ENCODE assay signal across 2 cellular contexts in the genomic region with DNA sequence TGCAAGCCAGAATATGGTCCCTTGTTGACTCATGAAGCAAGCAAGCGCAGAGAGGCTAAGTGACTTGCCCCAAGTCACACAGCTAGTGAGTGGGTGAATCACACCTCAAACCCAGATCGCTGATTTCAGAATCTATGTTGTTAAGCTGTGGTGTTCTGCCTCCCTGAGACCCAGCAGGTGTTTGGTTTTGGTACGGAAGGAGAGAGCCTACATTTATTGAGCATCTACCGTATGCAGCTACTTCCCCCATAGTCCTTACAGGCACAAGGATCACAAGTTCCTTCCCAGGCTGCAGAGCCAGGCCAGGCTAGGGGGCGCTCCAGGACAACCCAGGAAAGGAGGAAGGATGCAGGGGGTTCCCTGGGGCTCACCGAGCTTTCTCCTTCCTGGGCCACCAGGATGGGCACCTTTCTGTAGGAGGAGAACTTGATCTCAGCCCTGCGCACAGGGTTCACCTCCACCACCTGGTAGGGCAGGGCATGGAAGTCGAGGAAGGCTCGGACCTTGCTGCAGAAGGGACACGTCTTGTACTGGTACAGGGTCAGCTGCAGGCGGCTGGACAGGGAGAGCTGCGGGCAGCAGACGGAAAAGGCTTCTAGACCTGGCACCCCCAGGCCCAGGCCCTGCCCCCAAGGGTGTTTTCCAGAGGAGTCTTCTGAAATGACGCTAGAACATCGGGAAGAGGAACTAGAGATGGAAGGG.
TF ChIP-seq lines count a peak whose summit lies in the region.

No MANE protein-coding gene starts in this region.

TF ChIP-seq in HEK293T, 16 proteins besides CTCF, POLR2A, EP300 and RAD21:
- TF ChIP-seq BHLHE40 (IDR thresholded peaks at IDR 0.05; ENCODE audit: borderline replicate concordance) (no peak), FOXM1 (IDR thresholded peaks at IDR 0.05; ENCODE audit: borderline replicate concordance) (no peak), SP1 (IDR thresholded peaks at IDR 0.05) (no peak), ELF4 (IDR thresholded peaks at IDR 0.05) (no peak), HDGF (IDR thresholded peaks at IDR 0.05; ENCODE audit: borderline replicate concordance) (no peak), ARNT (IDR thresholded peaks at IDR 0.05) (no peak), FOXK2 (IDR thresholded peaks at IDR 0.05) (no peak), ZNF384 (IDR thresholded peaks at IDR 0.05) (no peak), LEF1 (IDR thresholded peaks at IDR 0.05; ENCODE audit: borderline replicate concordance) (no peak), TARDBP (IDR thresholded peaks at IDR 0.05) (no peak), SUZ12 (IDR thresholded peaks at IDR 0.05) (no peak), FOXA1 (IDR thresholded peaks at IDR 0.05) (no peak), L3MBTL2 (conservative IDR thresholded peaks at IDR 0.05) (no peak), NFRKB (IDR thresholded peaks at IDR 0.05) (no peak), CTBP1 (IDR thresholded peaks at IDR 0.05; ENCODE audit: borderline replicate concordance) (no peak)
- TF ChIP-seq, protein P1, sequence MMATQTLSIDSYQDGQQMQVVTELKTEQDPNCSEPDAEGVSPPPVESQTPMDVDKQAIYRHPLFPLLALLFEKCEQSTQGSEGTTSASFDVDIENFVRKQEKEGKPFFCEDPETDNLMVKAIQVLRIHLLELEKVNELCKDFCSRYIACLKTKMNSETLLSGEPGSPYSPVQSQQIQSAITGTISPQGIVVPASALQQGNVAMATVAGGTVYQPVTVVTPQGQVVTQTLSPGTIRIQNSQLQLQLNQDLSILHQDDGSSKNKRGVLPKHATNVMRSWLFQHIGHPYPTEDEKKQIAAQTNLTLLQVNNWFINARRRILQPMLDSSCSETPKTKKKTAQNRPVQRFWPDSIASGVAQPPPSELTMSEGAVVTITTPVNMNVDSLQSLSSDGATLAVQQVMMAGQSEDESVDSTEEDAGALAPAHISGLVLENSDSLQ (IDR thresholded peaks at IDR 0.05), result no peak

TF ChIP-seq in SK-N-SH, 30 proteins besides CTCF, POLR2A, EP300 and RAD21:
- no peak for TF ChIP-seq NFIC (IDR thresholded peaks at IDR 0.05; ENCODE audit: borderline replicate concordance)
- TF ChIP-seq SIN3A (IDR thresholded peaks at IDR 0.05; ENCODE audit: borderline replicate concordance, low read depth, low read length), result no peak
- TF ChIP-seq TAF1 (IDR thresholded peaks at IDR 0.05; ENCODE audit: borderline replicate concordance, low read depth, low read length), result no peak
- no peak for TF ChIP-seq FOSL2 (IDR thresholded peaks at IDR 0.05; ENCODE audit: borderline replicate concordance, low read depth)
